ENCODE assay signal across 10 cellular contexts in genomic region chr11:128324531-128325141, GRCh38.
A peak's percentile ranks its signal among the peaks of the same experiment; 100 is the strongest.
DNase-seq lines count a peak whose midpoint lies in the region; ATAC-seq and TF ChIP-seq lines count a peak whose summit lies in the region.
"Had no signal": no experiment of that assay in that cellular context is flagged by ENCODE, and none has a peak within 500 bp of the region (broad histone marks: within the 10 kb centered on the region; RNA-seq: fewer than 3 reads in every experiment).

No MANE protein-coding gene starts in this region.

- CTCF ChIA-PET in CD8-positive, alpha-beta T cell (lab: Charles Lee), result interaction anchor here (0.9 to 5.6 kb wide), 25 partner anchors 9 to 506 kb away, joined by 3 to 49 read pairs (median 10); no protein-coding TSS in a partner anchor

- peak overlapping the region; percentile 87 for H3K27ac ChIP-seq in CD8-positive, alpha-beta T cell (ENCODE audit: low read depth, low read length)

- peaks cover 93% of the 10 kb centered on the region for H3K4me1 ChIP-seq in CD8-positive, alpha-beta T cell (ENCODE audit: insufficient read depth, low read length)

- peak overlapping the region; percentile 94 for H3K27ac Mint-ChIP-seq in CD8-positive, alpha-beta T cell
- peak overlapping the region; percentile 98 for H3K27ac Mint-ChIP-seq in activated naive CD8-positive, alpha-beta T cell treated with anti-CD3 and anti-CD28 coated beads, Interleukin-2, amount 50 U/mL, for 24 hours
- no peak overlapping the region for H3K27ac Mint-ChIP-seq in HFFc6

- DNase-seq in CD8-positive, alpha-beta T cell, result peak; percentile 67 to 93 (median 77)
- peak; percentile 69 to 70 for DNase-seq in activated CD4-positive, alpha-beta T cell treated with anti-CD3 and anti-CD28 coated beads, Interleukin-2, amount 50 U/mL, for 4 hours
- DNase-seq in activated naive CD8-positive, alpha-beta T cell treated with anti-CD3 and anti-CD28 coated beads, Interleukin-2, amount 50 U/mL, for 24 hours, result peak; percentile 73
- DNase-seq in stimulated activated CD4-positive, alpha-beta T cell treated with anti-CD3 and anti-CD28 coated beads, Interleukin-4, amount 100 ng/mL, for 4 hours, result peak; percentile 53 to 80
- DNase-seq in HFFc6, result no peak
- DNase-seq in KG1 (lab: John Stamatoyannopoulos, UW), result no peak
- no peak for DNase-seq in SW 1271 (lab: John Stamatoyannopoulos, UW)
- DNase-seq: NCI-H1694 treated with DMSO at 0.1 percent for 48 hours, substantia nigra had no signal

- H3K4me3 ChIP-seq in CD8-positive, alpha-beta T cell (ENCODE audit: low read depth, low read length), result peak overlapping the region; percentile 8

- no peaks in the 10 kb centered on the region for H3K36me3 ChIP-seq in CD8-positive, alpha-beta T cell (ENCODE audit: insufficient read depth, low read length)

- H3K4me1 Mint-ChIP-seq in CD8-positive, alpha-beta T cell (ENCODE audit: low read depth), result peaks cover 85% of the 10 kb centered on the region
- peaks cover 96% of the 10 kb centered on the region for H3K4me1 Mint-ChIP-seq in activated naive CD8-positive, alpha-beta T cell treated with anti-CD3 and anti-CD28 coated beads, Interleukin-2, amount 50 U/mL, for 24 hours
- H3K4me1 Mint-ChIP-seq in HFFc6 (ENCODE audit: low read depth), result peaks cover 15% of the 10 kb centered on the region

- POLR2A ChIA-PET in CD8-positive, alpha-beta T cell (lab: Charles Lee), result interaction anchor here (0.7 to 3.6 kb wide), 22 partner anchors 9 to 371 kb away, joined by 3 to 20 read pairs (median 4); no protein-coding TSS in a partner anchor

- H3K27me3 ChIP-seq in CD8-positive, alpha-beta T cell (ENCODE audit: insufficient read depth, low read length), result no peaks in the 10 kb centered on the region

- peak; percentile 73 for ATAC-seq in CD8-positive, alpha-beta T cell
- ATAC-seq in activated naive CD8-positive, alpha-beta T cell treated with anti-CD3 and anti-CD28 coated beads, Interleukin-2, amount 50 U/mL, for 24 hours, result peak; percentile 74
- no peak for ATAC-seq in GM19324 (IDR thresholded peaks at IDR 0.05; ENCODE audit: low FRiP score, unreplicated experiment)

- H3K9me3 ChIP-seq in CD8-positive, alpha-beta T cell (ENCODE audit: low read length), result no peaks in the 10 kb centered on the region

- no peaks in the 10 kb centered on the region for H3K9me3 Mint-ChIP-seq in CD8-positive, alpha-beta T cell
- H3K9me3 Mint-ChIP-seq in activated naive CD8-positive, alpha-beta T cell treated with anti-CD3 and anti-CD28 coated beads, Interleukin-2, amount 50 U/mL, for 24 hours, result no peaks in the 10 kb centered on the region
- no peaks in the 10 kb centered on the region for H3K9me3 Mint-ChIP-seq in HFFc6

- H3K4me3 Mint-ChIP-seq in CD8-positive, alpha-beta T cell, result peak overlapping the region; percentile 38
- H3K4me3 Mint-ChIP-seq in activated naive CD8-positive, alpha-beta T cell treated with anti-CD3 and anti-CD28 coated beads, Interleukin-2, amount 50 U/mL, for 24 hours, result peak overlapping the region; percentile 64
- no peak overlapping the region for H3K4me3 Mint-ChIP-seq in HFFc6

- TF ChIP-seq CTCF in CD8-positive, alpha-beta T cell (IDR thresholded peaks at IDR 0.05), result no peak
- no peak for TF ChIP-seq CTCF in HFFc6 (IDR thresholded peaks at IDR 0.05)

- no peaks in the 10 kb centered on the region for H3K36me3 Mint-ChIP-seq in CD8-positive, alpha-beta T cell
- peaks cover 7% of the 10 kb centered on the region for H3K36me3 Mint-ChIP-seq in activated naive CD8-positive, alpha-beta T cell treated with anti-CD3 and anti-CD28 coated beads, Interleukin-2, amount 50 U/mL, for 24 hours (ENCODE audit: low read depth)
- no peaks in the 10 kb centered on the region for H3K36me3 Mint-ChIP-seq in HFFc6 (ENCODE audit: low read depth)

- H3K27me3 Mint-ChIP-seq in CD8-positive, alpha-beta T cell (ENCODE audit: low read depth), result no peaks in the 10 kb centered on the region
- no peaks in the 10 kb centered on the region for H3K27me3 Mint-ChIP-seq in activated naive CD8-positive, alpha-beta T cell treated with anti-CD3 and anti-CD28 coated beads, Interleukin-2, amount 50 U/mL, for 24 hours
- H3K27me3 Mint-ChIP-seq in HFFc6 (ENCODE audit: insufficient read depth), result peaks cover 2% of the 10 kb centered on the region

- intact Hi-C loops in CD8-positive, alpha-beta T cell (cut with DNase I, micrococcal nuclease), result loop anchor here (1.0 to 5.0 kb wide), 10 partner anchors 17 to 198 kb away; no protein-coding TSS in a partner anchor

Comparison
In these comparisons a context has a peak if more than half of its experiments do, and no peak if none do; other contexts are left out.
1. DNase-seq: peak in CD8-positive, alpha-beta T cell (7 of 7), activated CD4-positive, alpha-beta T cell treated with anti-CD3 and anti-CD28 coated beads, Interleukin-2, amount 50 U/mL, for 4 hours (2 of 2), activated naive CD8-positive, alpha-beta T cell treated with anti-CD3 and anti-CD28 coated beads, Interleukin-2, amount 50 U/mL, for 24 hours (single experiment) and stimulated activated CD4-positive, alpha-beta T cell treated with anti-CD3 and anti-CD28 coated beads, Interleukin-4, amount 100 ng/mL, for 4 hours (2 of 2); none in HFFc6 (single experiment), KG1 (single experiment) and SW 1271 (0 of 2).